28 cellular contexts compared by ENCODE assay signal in genomic region chr2:120541553-120541932, GRCh38.
DNase-seq lines count a peak whose midpoint lies in the region; ATAC-seq, FAIRE-seq and TF ChIP-seq lines count a peak whose summit lies in the region.
"Had no signal": no experiment of that assay in that cellular context is flagged by ENCODE, and none has a peak within 500 bp of the region (broad histone marks: within the 10 kb centered on the region; RNA-seq: fewer than 3 reads in every experiment).

No MANE protein-coding gene starts in this region.

- H3K4me3 Mint-ChIP-seq in stimulated activated memory B cell treated with anti-CD40 and anti-IgM and Interleukin-4, amounts not matched to agents 10 μg/mL and 1 μg/mL and 100 μg/mL, for 72 hours = no peak overlapping the region
- H3K4me3 Mint-ChIP-seq: activated T-cell treated with anti-CD3 and anti-CD28 coated beads, Interleukin-2, amount 50 U/mL, for 72 hours; CD8-positive, alpha-beta T cell; central memory CD8-positive, alpha-beta T cell; IgD-negative memory B cell; naive B cell; T-helper 1 cell treated with Interleukin-12 subunit alpha and Interleukin-12 subunit beta and Interleukin-4 antibody, amounts not matched to agents 30 μg/mL and 1 μg/mL, for 36 hours had no signal

- no peak for ATAC-seq in HepG2
- ATAC-seq in stimulated activated memory B cell treated with anti-CD40 and anti-IgM and Interleukin-4, amounts not matched to agents 10 μg/mL and 1 μg/mL and 100 μg/mL, for 72 hours = peak; percentile 9
- ATAC-seq: activated T-cell treated with anti-CD3 and anti-CD28 coated beads, Interleukin-2, amount 50 U/mL, for 72 hours; CD8-positive, alpha-beta T cell; Panc1 had no signal

- H3K4me1 Mint-ChIP-seq in stimulated activated memory B cell treated with anti-CD40 and anti-IgM and Interleukin-4, amounts not matched to agents 10 μg/mL and 1 μg/mL and 100 μg/mL, for 72 hours = no peaks in the 10 kb centered on the region
- H3K4me1 Mint-ChIP-seq: central memory CD8-positive, alpha-beta T cell; naive B cell had no signal

- H3K27ac ChIP-seq in HepG2 (ENCODE audit: extremely low read length, insufficient read depth, low read length) (peak overlapping the region; percentile 82), Peyer's patch (no peak overlapping the region)
- H3K27ac ChIP-seq: epithelial cell of prostate, SJSA1 had no signal

- H3K27me3 ChIP-seq in HepG2 (ENCODE audit: control insufficient read depth in 1 of 2, insufficient read depth in 2 of 2, low read length in 2 of 2) = peaks cover 0 to 3% of the 10 kb centered on the region in 2 experiments; a peak in 1 of 5 replicates
- no peaks in the 10 kb centered on the region for H3K27me3 ChIP-seq in Peyer's patch
- H3K27me3 ChIP-seq: ascending aorta, SJSA1 had no signal

- TF ChIP-seq EP300 in HepG2 (IDR thresholded peaks at IDR 0.05; ENCODE audit: low read depth in 2 of 2, low read length in 2 of 2) (no peak), HepG2 (CRISPR knock-in tag; IDR thresholded peaks at IDR 0.05; ENCODE audit: borderline replicate concordance) (no peak)

- WGBS in HepG2 (ENCODE audit: low lambda C conversion rate) = 98% methylated on average over 7 of the region's 7 CpGs

- DNase-seq in EH (ENCODE audit: low read depth) = peak; percentile 75
- peak; percentile 46 for DNase-seq in LHCN-M2 (ENCODE audit: low read depth)
- DNase-seq in HepG2 (ENCODE audit: low spot score) = no peak
- DNase-seq in Peyer's patch = no peak
- no peak for DNase-seq in D341Med (ENCODE audit: low spot score)
- DNase-seq in NCI-H510A (lab: John Stamatoyannopoulos, UW) = no peak
- DNase-seq: activated CD4-positive, alpha-beta T cell treated with anti-CD3 and anti-CD28 coated beads for 48 hours; activated naive CD4-positive, alpha-beta T cell treated with anti-CD3 and anti-CD28 coated beads, Interleukin-2, amount 50 U/mL, for 16 hours; activated T-cell treated with anti-CD3 and anti-CD28 coated beads, Interleukin-2, amount 50 U/mL, for 72 hours; AML-193; CD8-positive, alpha-beta T cell; foreskin melanocyte; H7; kidney; naive B cell; NCI-H1436 treated with DMSO at 0.1 percent for 48 hours; NCI-H510A treated with DMSO at 0.1 percent for 48 hours; NK-92 treated with Interleukin-12 subunit alpha and Interleukin-12 subunit beta, amount 100 ng/mL, for 24 hours; occipital lobe; retina had no signal

- intact Hi-C loops in HepG2 (cut with micrococcal nuclease; ENCODE audit: unreplicated experiment) = loop anchor here (2.0 kb wide), 1 partner anchor 17 kb away; no protein-coding TSS in a partner anchor

- CTCF ChIA-PET in HepG2 (lab: Yijun Ruan, JAX; ENCODE audit: low intra/inter-chr PET ratio, low total read pairs) = no interaction called here

- H2AFZ ChIP-seq in HepG2 (ENCODE audit: low read length) = no peak overlapping the region

- peaks cover 36% of the 10 kb centered on the region for H3K27me3 Mint-ChIP-seq in stimulated activated memory B cell treated with anti-CD40 and anti-IgM and Interleukin-4, amounts not matched to agents 10 μg/mL and 1 μg/mL and 100 μg/mL, for 72 hours

- H3K36me3 ChIP-seq in HepG2 (replicated peaks in 1 of 2; ENCODE audit: control insufficient read depth in 1 of 2, insufficient read depth in 2 of 2, low read length in 2 of 2) = no peaks in the 10 kb centered on the region
- no peaks in the 10 kb centered on the region for H3K36me3 ChIP-seq in Peyer's patch
- H3K36me3 ChIP-seq: ascending aorta, SJSA1 had no signal

- no peak for TF ChIP-seq RAD21 in HepG2 (CRISPR knock-in tag; IDR thresholded peaks at IDR 0.05)

- no peak for FAIRE-seq in HepG2 (lab: Jason Lieb, UNC)
- FAIRE-seq: kidney had no signal

- no peak overlapping the region; the same call in 1 of the 2 replicates for H3K9ac ChIP-seq in HepG2 (ENCODE audit: insufficient read depth, low read depth, low read length)

- H3K79me2 ChIP-seq in HepG2 (ENCODE audit: insufficient read depth, low read length) = no peaks in the 10 kb centered on the region

- POLR2A ChIA-PET in HepG2 (lab: Yijun Ruan, JAX) = interaction anchor here (1.2 to 2.2 kb wide), 2 partner anchors 9 to 75 kb away, joined by 3 to 16 read pairs; no protein-coding TSS in a partner anchor

- TF ChIP-seq POLR2A in HepG2 (IDR thresholded peaks at IDR 0.05; ENCODE audit: insufficient read depth in 1 of 2, low read depth in 2 of 2, low read length in 2 of 2) (no peak), Peyer's patch (IDR thresholded peaks at IDR 0.05) (no peak)

- no peaks in the 10 kb centered on the region for H4K20me1 ChIP-seq in HepG2 (ENCODE audit: insufficient read depth, low read length)

- in situ Hi-C loops in HepG2 (cut with HindIII; ENCODE audit: extremely low pct_ligation_motif_present, low pct_unique_long_range_greater_than_20kb) = no loop called here

- H3K9me3 ChIP-seq in HepG2 (ENCODE audit: low read length) (no peaks in the 10 kb centered on the region), Peyer's patch (no peaks in the 10 kb centered on the region)
- H3K9me3 ChIP-seq: ascending aorta, SJSA1 had no signal

- no peaks in the 10 kb centered on the region for H3K9me3 Mint-ChIP-seq in stimulated activated memory B cell treated with anti-CD40 and anti-IgM and Interleukin-4, amounts not matched to agents 10 μg/mL and 1 μg/mL and 100 μg/mL, for 72 hours
- H3K9me3 Mint-ChIP-seq: activated T-cell treated with anti-CD3 and anti-CD28 coated beads, Interleukin-2, amount 50 U/mL, for 72 hours; CD8-positive, alpha-beta T cell; central memory CD8-positive, alpha-beta T cell; IgD-negative memory B cell; T-helper 1 cell treated with Interleukin-12 subunit alpha and Interleukin-12 subunit beta and Interleukin-4 antibody, amounts not matched to agents 30 μg/mL and 1 μg/mL, for 36 hours had no signal

- TF ChIP-seq CTCF in HepG2 (CRISPR knock-in tag; IDR thresholded peaks at IDR 0.05) = no peak
- no peak for TF ChIP-seq CTCF in Peyer's patch (IDR thresholded peaks at IDR 0.05)

- BruUV-seq in HepG2 (replicated peaks; lab: Mats Ljungman, UMichigan) = no TSS peak

- H3K36me3 Mint-ChIP-seq in stimulated activated memory B cell treated with anti-CD40 and anti-IgM and Interleukin-4, amounts not matched to agents 10 μg/mL and 1 μg/mL and 100 μg/mL, for 72 hours = no peaks in the 10 kb centered on the region
- H3K36me3 Mint-ChIP-seq: CD8-positive, alpha-beta T cell; IgD-negative memory B cell; naive B cell had no signal

- no peak overlapping the region for H3K27ac Mint-ChIP-seq in stimulated activated memory B cell treated with anti-CD40 and anti-IgM and Interleukin-4, amounts not matched to agents 10 μg/mL and 1 μg/mL and 100 μg/mL, for 72 hours
- H3K27ac Mint-ChIP-seq: activated T-cell treated with anti-CD3 and anti-CD28 coated beads, Interleukin-2, amount 50 U/mL, for 72 hours; CD8-positive, alpha-beta T cell; IgD-negative memory B cell; naive B cell; T-helper 1 cell treated with Interleukin-12 subunit alpha and Interleukin-12 subunit beta and Interleukin-4 antibody, amounts not matched to agents 30 μg/mL and 1 μg/mL, for 36 hours had no signal

- H3K4me3 ChIP-seq in HepG2 (replicated peaks in 1 of 3; ENCODE audit: insufficient read depth in 1 of 3, low read depth in 2 of 3, low read length in 3 of 3) (no peak overlapping the region), Peyer's patch (no peak overlapping the region)
- H3K4me3 ChIP-seq: SJSA1 had no signal

- peaks cover 87% of the 10 kb centered on the region for H3K4me1 ChIP-seq in HepG2 (ENCODE audit: insufficient read depth, low read length)
- H3K4me1 ChIP-seq in Peyer's patch = no peaks in the 10 kb centered on the region

- H3K4me2 ChIP-seq in HepG2 (ENCODE audit: low read depth, low read length) = no peak overlapping the region

TF ChIP-seq in HepG2, 621 proteins besides CTCF, POLR2A, EP300 and RAD21 (continues in another document):
- TF ChIP-seq ZNF275 (CRISPR knock-in tag; IDR thresholded peaks at IDR 0.05; ENCODE audit: borderline replicate concordance) (0 out of 2 replicates have a peak, but pooled peaks have one; percentile 12), ZNF580 (CRISPR knock-in tag; IDR thresholded peaks at IDR 0.05; ENCODE audit: borderline replicate concordance, low read depth) (no peak), PAWR (CRISPR knock-in tag; IDR thresholded peaks at IDR 0.05; ENCODE audit: borderline replicate concordance) (no peak), SAP130 (CRISPR knock-in tag; IDR thresholded peaks at IDR 0.05; ENCODE audit: low read depth) (peak; percentile 14; the same call in 1 of the 2 replicates), CREBL2 (CRISPR knock-in tag; IDR thresholded peaks at IDR 0.05; ENCODE audit: borderline replicate concordance) (0 out of 2 replicates have a peak, but pooled peaks have one; percentile 35), ISX (CRISPR knock-in tag; conservative IDR thresholded peaks at IDR 0.05) (no peak), TCF7 (IDR thresholded peaks at IDR 0.05; ENCODE audit: low read depth) (no peak), ZNF674 (CRISPR knock-in tag; IDR thresholded peaks at IDR 0.05; ENCODE audit: low read depth) (no peak)

Comparison
In these comparisons a context has a peak if more than half of its experiments do, and no peak if none do; other contexts are left out.
1. DNase-seq: peak in EH (single experiment) and LHCN-M2 (single experiment); none in HepG2 (single experiment), Peyer's patch (0 of 3), D341Med (single experiment) and NCI-H510A (single experiment).